In the genomic region with DNA sequence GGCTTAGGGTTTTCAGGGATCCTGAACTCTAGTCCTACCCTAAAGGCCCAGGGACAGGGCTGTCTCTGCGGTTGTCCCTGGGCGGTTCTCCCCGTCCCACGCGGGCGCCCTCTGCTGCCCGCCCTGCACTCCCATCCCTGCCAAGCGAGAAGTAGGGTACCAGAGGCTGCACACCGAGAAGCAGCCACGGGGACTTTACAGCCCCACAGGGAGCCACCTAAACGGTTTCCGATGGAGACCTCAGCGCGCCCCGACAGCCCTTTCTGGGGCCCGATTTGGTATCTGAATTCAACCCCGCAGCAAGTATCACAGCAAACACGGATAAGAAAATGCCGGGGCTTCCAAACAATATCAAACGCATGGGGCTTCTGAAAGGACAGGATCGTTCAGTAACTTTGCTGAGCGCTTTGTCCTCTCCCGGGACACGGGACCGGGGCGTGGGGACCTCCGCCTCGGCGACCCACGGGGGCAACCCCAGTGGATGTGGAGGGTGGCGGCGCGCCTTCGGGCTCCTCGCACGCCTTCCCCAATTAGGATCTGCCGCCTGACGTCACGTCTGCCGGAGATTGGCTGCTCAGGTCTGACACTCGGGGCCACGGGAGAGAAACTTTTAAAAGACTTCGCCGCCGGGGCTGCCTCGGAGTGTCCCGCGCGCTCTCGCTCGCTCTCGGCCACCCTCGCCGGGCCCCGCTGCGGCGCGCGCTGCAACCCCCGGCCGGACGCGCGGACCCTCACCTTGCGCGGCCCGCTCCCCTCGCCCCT, we compare ENCODE assay signal across 8 cellular contexts. TPM values are rescaled to one million over a fixed set of nuclear protein-coding genes. Genes with fewer than 3 reads are reported as not detected.
DNase-seq lines count a peak whose midpoint lies in the region; ATAC-seq and TF ChIP-seq lines count a peak whose summit lies in the region.

A gene with protein sequence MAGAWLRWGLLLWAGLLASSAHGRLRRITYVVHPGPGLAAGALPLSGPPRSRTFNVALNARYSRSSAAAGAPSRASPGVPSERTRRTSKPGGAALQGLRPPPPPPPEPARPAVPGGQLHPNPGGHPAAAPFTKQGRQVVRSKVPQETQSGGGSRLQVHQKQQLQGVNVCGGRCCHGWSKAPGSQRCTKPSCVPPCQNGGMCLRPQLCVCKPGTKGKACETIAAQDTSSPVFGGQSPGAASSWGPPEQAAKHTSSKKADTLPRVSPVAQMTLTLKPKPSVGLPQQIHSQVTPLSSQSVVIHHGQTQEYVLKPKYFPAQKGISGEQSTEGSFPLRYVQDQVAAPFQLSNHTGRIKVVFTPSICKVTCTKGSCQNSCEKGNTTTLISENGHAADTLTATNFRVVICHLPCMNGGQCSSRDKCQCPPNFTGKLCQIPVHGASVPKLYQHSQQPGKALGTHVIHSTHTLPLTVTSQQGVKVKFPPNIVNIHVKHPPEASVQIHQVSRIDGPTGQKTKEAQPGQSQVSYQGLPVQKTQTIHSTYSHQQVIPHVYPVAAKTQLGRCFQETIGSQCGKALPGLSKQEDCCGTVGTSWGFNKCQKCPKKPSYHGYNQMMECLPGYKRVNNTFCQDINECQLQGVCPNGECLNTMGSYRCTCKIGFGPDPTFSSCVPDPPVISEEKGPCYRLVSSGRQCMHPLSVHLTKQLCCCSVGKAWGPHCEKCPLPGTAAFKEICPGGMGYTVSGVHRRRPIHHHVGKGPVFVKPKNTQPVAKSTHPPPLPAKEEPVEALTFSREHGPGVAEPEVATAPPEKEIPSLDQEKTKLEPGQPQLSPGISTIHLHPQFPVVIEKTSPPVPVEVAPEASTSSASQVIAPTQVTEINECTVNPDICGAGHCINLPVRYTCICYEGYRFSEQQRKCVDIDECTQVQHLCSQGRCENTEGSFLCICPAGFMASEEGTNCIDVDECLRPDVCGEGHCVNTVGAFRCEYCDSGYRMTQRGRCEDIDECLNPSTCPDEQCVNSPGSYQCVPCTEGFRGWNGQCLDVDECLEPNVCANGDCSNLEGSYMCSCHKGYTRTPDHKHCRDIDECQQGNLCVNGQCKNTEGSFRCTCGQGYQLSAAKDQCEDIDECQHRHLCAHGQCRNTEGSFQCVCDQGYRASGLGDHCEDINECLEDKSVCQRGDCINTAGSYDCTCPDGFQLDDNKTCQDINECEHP (N-terminal part only) (plus strand): TSS at position 640 of the 762 bp plus-strand sequence. CDS start 372 bp downstream, outside the sequence.

- H3K4me1 ChIP-seq in foreskin keratinocyte = no peaks in the 10 kb centered on the region

- peak within 1 kb of the TSS; percentile 49 for H3K9ac ChIP-seq in neural cell (ENCODE audit: low read length)

- no peak for TF ChIP-seq EP300 in neural cell (conservative IDR thresholded peaks at IDR 0.05; ENCODE audit: poor library complexity, severe bottlenecking)

- no peak within 1 kb of the TSS for H3K27ac ChIP-seq in CD4-positive, alpha-beta T cell (ENCODE audit: low read depth, low read length)
- H3K27ac ChIP-seq in foreskin keratinocyte (no peak within 1 kb of the TSS), neural cell (ENCODE audit: low read length) (no peak within 1 kb of the TSS)

- no peaks in the 10 kb centered on the region for H3K36me3 Mint-ChIP-seq in CD4-positive, alpha-beta T cell (ENCODE audit: low read depth)

- peak; percentile 8 to 52 (median 22) for DNase-seq in CD4-positive, alpha-beta T cell
- peak; percentile 54 for DNase-seq in OCI-M1 (lab: John Stamatoyannopoulos, UW)
- peak; percentile 35 for DNase-seq in activated T-helper 9 cell treated with anti-CD3 and anti-CD28 coated beads, Interleukin-2, amount 50 U/mL, for 16 hours (ENCODE audit: low read depth)
- DNase-seq in foreskin keratinocyte = peak in 1 of 2 donors; percentile 56
- DNase-seq in superior temporal gyrus (ENCODE audit: extremely low spot score) = peak; percentile 64

- TF ChIP-seq RAD21 in neural cell (conservative IDR thresholded peaks at IDR 0.05) = peak; percentile 39

- no peaks in the 10 kb centered on the region for H4K20me1 ChIP-seq in neural cell (ENCODE audit: insufficient read depth)

- no peak within 1 kb of the TSS for H2AFZ ChIP-seq in neural cell (ENCODE audit: low read depth, low read length)

- H3K9me3 ChIP-seq in CD4-positive, alpha-beta T cell (ENCODE audit: control insufficient read depth, low read length) = no peaks in the 10 kb centered on the region
- H3K9me3 ChIP-seq in neural cell (ENCODE audit: low read length) = no peaks in the 10 kb centered on the region

- no peaks in the 10 kb centered on the region for H3K79me2 ChIP-seq in neural cell (replicated peaks; ENCODE audit: insufficient read depth, low read length)

- peaks cover 23% of the 10 kb centered on the region for H3K27me3 ChIP-seq in CD4-positive, alpha-beta T cell (ENCODE audit: control insufficient read depth, insufficient read depth, low read length)
- H3K27me3 ChIP-seq in foreskin keratinocyte (no peaks in the 10 kb centered on the region), neural cell (ENCODE audit: insufficient read depth, low read depth, low read length) (peaks cover 5% of the 10 kb centered on the region)

- CTCF ChIA-PET in CD4-positive, alpha-beta T cell (lab: Charles Lee) = no interaction called here

- H3K9me3 Mint-ChIP-seq in CD4-positive, alpha-beta T cell = no peaks in the 10 kb centered on the region

- peak; percentile 70 for ATAC-seq in CD4-positive, alpha-beta T cell (ENCODE audit: poor library complexity)
- peak; percentile 66 for ATAC-seq in GM19328 (IDR thresholded peaks at IDR 0.05; ENCODE audit: unreplicated experiment)
- ATAC-seq in HG03439 (IDR thresholded peaks at IDR 0.05; ENCODE audit: unreplicated experiment) = peak; percentile 86
- peak; percentile 80 for ATAC-seq in foreskin keratinocyte

- no peaks in the 10 kb centered on the region for H3K9me2 ChIP-seq in neural cell (ENCODE audit: insufficient read depth, low read length)

- H3F3A ChIP-seq in neural cell (ENCODE audit: insufficient read depth, low read length, poor library complexity, severe bottlenecking) = no peaks in the 10 kb centered on the region

- peak within 1 kb of the TSS; percentile 72 for H3K4me3 ChIP-seq in neural cell (ENCODE audit: low read length)

- H3K4me1 Mint-ChIP-seq in CD4-positive, alpha-beta T cell (ENCODE audit: low read depth) = no peaks in the 10 kb centered on the region

- peaks cover 43% of the 10 kb centered on the region for H3K27me3 Mint-ChIP-seq in CD4-positive, alpha-beta T cell

- H3K27ac Mint-ChIP-seq in CD4-positive, alpha-beta T cell = no peak within 1 kb of the TSS

- no peaks in the 10 kb centered on the region for H3K36me3 ChIP-seq in neural cell (ENCODE audit: insufficient read depth, low read length)

- intact Hi-C loops in CD4-positive, alpha-beta T cell (cut with DNase I, micrococcal nuclease) = no loop called here

- peak; percentile 32 for TF ChIP-seq CTCF in CD4-positive, alpha-beta T cell (IDR thresholded peaks at IDR 0.05)
- peak; percentile 82 for TF ChIP-seq CTCF in foreskin keratinocyte (conservative IDR thresholded peaks at IDR 0.05)
- TF ChIP-seq CTCF in neural cell (IDR thresholded peaks at IDR 0.05; ENCODE audit: poor library complexity, severe bottlenecking) = peak; percentile 61

- H3K4me2 ChIP-seq in neural cell (ENCODE audit: low read length) = peak within 1 kb of the TSS; percentile 38

- POLR2A ChIA-PET in CD4-positive, alpha-beta T cell (lab: Charles Lee) = no interaction called here

- H3K4me3 Mint-ChIP-seq in CD4-positive, alpha-beta T cell = peak within 1 kb of the TSS; percentile 81

TF ChIP-seq in neural cell, 6 proteins besides CTCF, POLR2A, EP300 and RAD21:
- no peak for TF ChIP-seq TAF1 (IDR thresholded peaks at IDR 0.05; ENCODE audit: low read depth)
- no peak for TF ChIP-seq EZH2 (IDR thresholded peaks at IDR 0.05; ENCODE audit: borderline replicate concordance, insufficient read depth, low read length, poor library complexity, severe bottlenecking)
- TF ChIP-seq MXI1 (conservative IDR thresholded peaks at IDR 0.05; ENCODE audit: poor library complexity, severe bottlenecking) = peak; percentile 26
- TF ChIP-seq, protein P1, sequence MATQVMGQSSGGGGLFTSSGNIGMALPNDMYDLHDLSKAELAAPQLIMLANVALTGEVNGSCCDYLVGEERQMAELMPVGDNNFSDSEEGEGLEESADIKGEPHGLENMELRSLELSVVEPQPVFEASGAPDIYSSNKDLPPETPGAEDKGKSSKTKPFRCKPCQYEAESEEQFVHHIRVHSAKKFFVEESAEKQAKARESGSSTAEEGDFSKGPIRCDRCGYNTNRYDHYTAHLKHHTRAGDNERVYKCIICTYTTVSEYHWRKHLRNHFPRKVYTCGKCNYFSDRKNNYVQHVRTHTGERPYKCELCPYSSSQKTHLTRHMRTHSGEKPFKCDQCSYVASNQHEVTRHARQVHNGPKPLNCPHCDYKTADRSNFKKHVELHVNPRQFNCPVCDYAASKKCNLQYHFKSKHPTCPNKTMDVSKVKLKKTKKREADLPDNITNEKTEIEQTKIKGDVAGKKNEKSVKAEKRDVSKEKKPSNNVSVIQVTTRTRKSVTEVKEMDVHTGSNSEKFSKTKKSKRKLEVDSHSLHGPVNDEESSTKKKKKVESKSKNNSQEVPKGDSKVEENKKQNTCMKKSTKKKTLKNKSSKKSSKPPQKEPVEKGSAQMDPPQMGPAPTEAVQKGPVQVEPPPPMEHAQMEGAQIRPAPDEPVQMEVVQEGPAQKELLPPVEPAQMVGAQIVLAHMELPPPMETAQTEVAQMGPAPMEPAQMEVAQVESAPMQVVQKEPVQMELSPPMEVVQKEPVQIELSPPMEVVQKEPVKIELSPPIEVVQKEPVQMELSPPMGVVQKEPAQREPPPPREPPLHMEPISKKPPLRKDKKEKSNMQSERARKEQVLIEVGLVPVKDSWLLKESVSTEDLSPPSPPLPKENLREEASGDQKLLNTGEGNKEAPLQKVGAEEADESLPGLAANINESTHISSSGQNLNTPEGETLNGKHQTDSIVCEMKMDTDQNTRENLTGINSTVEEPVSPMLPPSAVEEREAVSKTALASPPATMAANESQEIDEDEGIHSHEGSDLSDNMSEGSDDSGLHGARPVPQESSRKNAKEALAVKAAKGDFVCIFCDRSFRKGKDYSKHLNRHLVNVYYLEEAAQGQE (IDR thresholded peaks at IDR 0.05; ENCODE audit: borderline replicate concordance) = no peak
- TF ChIP-seq SMC3 (conservative IDR thresholded peaks at IDR 0.05; ENCODE audit: poor library complexity) = peak; percentile 53
- TF ChIP-seq POLR2AphosphoS5 (IDR thresholded peaks at IDR 0.05) = no peak

RNA-seq across cellular contexts. Expression of the gene that starts here (rescaled TPM):
- under 1 TPM in 1 of 2 experiments, not detected in 1; 0.06 TPM for total RNA-seq in CD4-positive, alpha-beta T cell
- total RNA-seq in foreskin keratinocyte = 2.8 and 8.9 TPM in 2 replicates
- polyA plus RNA-seq in foreskin keratinocyte = 0.82 and 2.1 TPM in 2 replicates
- polyA plus RNA-seq in neural cell = 1.8 and 3.4 TPM in 2 replicates
- 2.7 and 3.2 TPM in 2 replicates for polyA minus RNA-seq in neural cell

Comparison
In these comparisons a context has a peak if more than half of its experiments do, and no peak if none do; other contexts are left out.
1. Peak in DNase-seq and ATAC-seq in CD4-positive, alpha-beta T cell; RNA of the gene not detected or under 1 TPM.
2. CTCF ChIP-seq: peak in every context shown above with its lines; median percentile 82 in foreskin keratinocyte; 61 in neural cell; 32 in CD4-positive, alpha-beta T cell.